In genomic region chr2:85900366-85900765, GRCh38 we compare ENCODE assay signal across 24 cellular contexts.
"Had no signal": no experiment of that assay in that cellular context is flagged by ENCODE, and none has a peak within 500 bp of the region (broad histone marks: within the 10 kb centered on the region; RNA-seq: fewer than 3 reads in every experiment).

No MANE protein-coding gene starts in this region.

- H3K4me3 Mint-ChIP-seq: activated CD4-positive, alpha-beta T cell treated with anti-CD3 and anti-CD28 coated beads, Interleukin-2, amount 10 ng/mL, durations not matched to agents 24 days and 14 days; central memory CD8-positive, alpha-beta T cell; memory B cell; naive B cell; stimulated activated naive CD8-positive, alpha-beta T cell treated with anti-CD3 and anti-CD28 coated beads, Interleukin-15, amount 100 ng/mL, for 72 hours had no signal

- DNase-seq: activated CD4-positive, alpha-beta T cell treated with anti-CD3 and anti-CD28 coated beads, Interleukin-2, amount 10 ng/mL, durations not matched to agents 24 days and 14 days; activated CD4-positive, CD25-positive, alpha-beta regulatory T cell; activated CD8-positive, alpha-beta memory T cell treated with anti-CD3 and anti-CD28 coated beads for 24 hours; activated CD8-positive, alpha-beta memory T cell treated with anti-CD3 and anti-CD28 coated beads, Interleukin-2, amount 50 U/mL, for 48 hours; activated gamma-delta T cell; activated T-cell treated with anti-CD3 and anti-CD28 coated beads, Interleukin-2, amount 50 U/mL, for 48 hours; aorta; brain microvascular endothelial cell; heart left ventricle; kidney glomerular epithelial cell; left ventricle myocardium superior; mucosa of descending colon; naive B cell; pancreas; SK-N-SH; stimulated activated CD4-positive, alpha-beta T cell treated with anti-CD3 and anti-CD28 coated beads, Interleukin-4, amount 100 ng/mL, for 1 hour; stimulated activated naive CD8-positive, alpha-beta T cell treated with anti-CD3 and anti-CD28 coated beads, Interleukin-15, amount 100 ng/mL, for 72 hours; T-helper 9 cell; testis; upper lobe of right lung had no signal

- H3K27ac Mint-ChIP-seq: activated CD4-positive, alpha-beta T cell treated with anti-CD3 and anti-CD28 coated beads, Interleukin-2, amount 10 ng/mL, durations not matched to agents 24 days and 14 days; memory B cell had no signal

- H3K27me3 Mint-ChIP-seq: activated CD4-positive, alpha-beta T cell treated with anti-CD3 and anti-CD28 coated beads, Interleukin-2, amount 10 ng/mL, durations not matched to agents 24 days and 14 days; central memory CD8-positive, alpha-beta T cell; memory B cell; naive B cell; stimulated activated naive CD8-positive, alpha-beta T cell treated with anti-CD3 and anti-CD28 coated beads, Interleukin-15, amount 100 ng/mL, for 72 hours had no signal

- ATAC-seq: gastroesophageal sphincter; heart left ventricle; left ventricle myocardium superior; mucosa of descending colon; pancreas; sciatic nerve; stimulated activated naive CD8-positive, alpha-beta T cell treated with anti-CD3 and anti-CD28 coated beads, Interleukin-15, amount 100 ng/mL, for 72 hours had no signal

- H3K9me3 Mint-ChIP-seq: central memory CD8-positive, alpha-beta T cell had no signal
